8 cellular contexts compared by ENCODE assay signal in genomic region chr11:78350646-78351165, GRCh38.
A peak's percentile ranks its signal among the peaks of the same experiment; 100 is the strongest.
DNase-seq lines count a peak whose midpoint lies in the region; ATAC-seq and TF ChIP-seq lines count a peak whose summit lies in the region.

No MANE protein-coding gene starts in this region.

- H3K79me1 ChIP-seq in mesendoderm (ENCODE audit: low read length) = no peaks in the 10 kb centered on the region

- no peak overlapping the region for H4K5ac ChIP-seq in mesendoderm (ENCODE audit: low read length)

- H3K9ac ChIP-seq in BLaER1 (peak overlapping the region; percentile 79), mesendoderm (ENCODE audit: low read length) (peak overlapping the region; percentile 11)

- DNase-seq in NB4 (ENCODE audit: low read depth) = peak; percentile 90
- DNase-seq in choroid plexus epithelial cell (ENCODE audit: low read depth) = peak; percentile 70
- no peak for DNase-seq in mesendoderm
- no peak for DNase-seq in NCI-H1436 treated with DMSO at 0.1 percent for 48 hours (lab: John Stamatoyannopoulos, UW)
- no peak for DNase-seq in NCI-H1694 (lab: John Stamatoyannopoulos, UW)

- H3K4me1 ChIP-seq in BLaER1 (peaks cover 76% of the 10 kb centered on the region), mesendoderm (ENCODE audit: control insufficient read depth, low read depth, low read length) (peaks cover 11% of the 10 kb centered on the region)

- H3K4me2 ChIP-seq in BLaER1 (peak overlapping the region; percentile 89), mesendoderm (ENCODE audit: low read length) (no peak overlapping the region)

- no peak overlapping the region for H2BK5ac ChIP-seq in mesendoderm (ENCODE audit: low read length)

- no peak overlapping the region for H2BK15ac ChIP-seq in mesendoderm (replicated peaks; ENCODE audit: low read depth)

- WGBS in mesendoderm (ENCODE audit: extremely low coverage, insufficient coverage, low lambda C conversion rate) = no CpG with 5 or more reads among the region's 7 CpGs

- no peaks in the 10 kb centered on the region for H3K79me2 ChIP-seq in mesendoderm (ENCODE audit: control insufficient read depth, insufficient read depth, low read length)

- H3K4me3 ChIP-seq in BLaER1 (peak overlapping the region; percentile 56), NB4 (ENCODE audit: low read depth, low read length) (peak overlapping the region; percentile 62), choroid plexus epithelial cell (ENCODE audit: low read depth, low read length) (peak overlapping the region; percentile 9), mesendoderm (ENCODE audit: low read length) (no peak overlapping the region)

- H3K56ac ChIP-seq in mesendoderm (ENCODE audit: low read length) = no peak overlapping the region

- no peak for TF ChIP-seq POLR2A in NB4 (IDR thresholded peaks at IDR 0.05; ENCODE audit: extremely low read depth, insufficient read length)

- H3K27me3 ChIP-seq in BLaER1 = no peaks in the 10 kb centered on the region
- no peaks in the 10 kb centered on the region for H3K27me3 ChIP-seq in mesendoderm (ENCODE audit: insufficient read depth, low read length, poor library complexity)

- H2BK120ac ChIP-seq in mesendoderm (ENCODE audit: low read depth, low read length) = peak overlapping the region; percentile 79

- ATAC-seq in HG03378 (IDR thresholded peaks at IDR 0.05; ENCODE audit: unreplicated experiment) = no peak
- ATAC-seq in HG03097 (IDR thresholded peaks at IDR 0.05; ENCODE audit: low FRiP score, unreplicated experiment) = no peak

- no peaks in the 10 kb centered on the region for H3K9me3 ChIP-seq in BLaER1

- peak overlapping the region; percentile 90 for H3K27ac ChIP-seq in BLaER1
- H3K27ac ChIP-seq in mesendoderm (ENCODE audit: low read depth, low read length) = no peak overlapping the region

- no peak overlapping the region for H3K4ac ChIP-seq in mesendoderm (ENCODE audit: low read depth, low read length)

- no peak overlapping the region for H2AK5ac ChIP-seq in mesendoderm (ENCODE audit: low read length)

- H4K8ac ChIP-seq in mesendoderm (ENCODE audit: low read depth, low read length) = no peak overlapping the region

- TF ChIP-seq CTCF in NB4 (IDR thresholded peaks at IDR 0.05; ENCODE audit: low read depth, low read length) = no peak
- TF ChIP-seq CTCF in choroid plexus epithelial cell (conservative IDR thresholded peaks at IDR 0.05; ENCODE audit: low read depth, low read length) = no peak

- H3K18ac ChIP-seq in mesendoderm (ENCODE audit: low read length) = peak overlapping the region; percentile 56

- H3K36me3 ChIP-seq in BLaER1 = no peaks in the 10 kb centered on the region; the same call in 1 of the 2 replicates
- H3K36me3 ChIP-seq in mesendoderm (ENCODE audit: control insufficient read depth, insufficient read depth, low read length) = no peaks in the 10 kb centered on the region

- no peak overlapping the region for H3K23ac ChIP-seq in mesendoderm (ENCODE audit: low read length)

- peaks cover 95% of the 10 kb centered on the region for H4K20me1 ChIP-seq in BLaER1

Comparison
In these comparisons a context has a peak if more than half of its experiments do, and no peak if none do; other contexts are left out.
1. DNase-seq: peak in NB4 (single experiment) and choroid plexus epithelial cell (single experiment); none in mesendoderm (single experiment), NCI-H1436 treated with DMSO at 0.1 percent for 48 hours (single experiment) and NCI-H1694 (single experiment).